8 cellular contexts compared by ENCODE assay signal in the genomic region with DNA sequence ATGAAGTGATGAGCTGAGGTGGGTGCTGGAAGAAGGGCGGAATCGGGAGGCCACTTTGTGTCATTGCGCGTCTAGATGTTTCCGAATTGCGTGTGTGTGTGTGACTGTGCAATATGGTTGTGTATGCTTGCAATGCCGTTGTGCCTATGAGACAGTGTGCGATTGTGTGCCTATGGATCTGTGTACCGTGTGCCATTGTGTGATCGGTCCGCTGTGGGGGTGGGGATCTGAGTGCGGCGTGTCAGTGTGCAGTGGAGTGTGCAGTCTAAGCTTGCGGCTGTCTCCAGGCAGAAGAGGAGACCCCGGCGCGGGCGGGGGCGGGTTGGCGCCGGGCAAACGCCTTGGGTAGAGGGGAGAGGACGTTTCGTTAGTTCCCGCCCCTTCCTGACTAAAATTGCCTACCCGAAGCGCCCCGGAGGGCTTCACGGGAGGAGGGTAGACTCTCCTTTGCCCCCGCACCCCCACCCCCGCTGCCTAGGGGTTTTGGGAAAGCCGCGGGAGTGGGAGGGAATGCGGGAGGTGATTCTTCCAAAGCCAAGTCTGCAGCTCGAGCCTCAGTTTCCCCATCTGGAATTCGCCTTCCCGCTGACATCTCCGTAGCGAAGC. TPM values are rescaled to one million over a fixed set of nuclear protein-coding genes. Genes with fewer than 3 reads are reported as not detected.
DNase-seq lines count a peak whose midpoint lies in the region; ATAC-seq and TF ChIP-seq lines count a peak whose summit lies in the region.

No MANE protein-coding gene starts in this region.

- intact Hi-C loops in Panc1 (cut with micrococcal nuclease; ENCODE audit: unreplicated experiment) (no loop called here), sciatic nerve (cut with DNase I) (no loop called here)

- CTCF ChIA-PET in Panc1 (lab: Charles Lee): interaction anchor here (0.6 to 1.7 kb wide), 4 partner anchors 8 to 290 kb away, joined by 3 to 5 read pairs (median 4); partner anchors contain the start of genes PCDHB14 and PCDHGB7

- H3K27me3 ChIP-seq in Panc1 (ENCODE audit: control insufficient read depth, insufficient read depth, low read length): no peaks in the 10 kb centered on the region
- H3K27me3 ChIP-seq in hepatocyte: no peaks in the 10 kb centered on the region

- POLR2A ChIA-PET in Panc1 (lab: Charles Lee): no interaction called here

- DNase-seq in Panc1 (ENCODE audit: low read depth, low spot score) (no peak), astrocyte of the hippocampus (ENCODE audit: low read depth, low spot score) (peak; percentile 63), hepatocyte (ENCODE audit: low spot score) (no peak), sciatic nerve (ENCODE audit: low spot score) (peak; percentile 70), NCI-H510A (lab: John Stamatoyannopoulos, UW) (no peak)

- H3K27ac ChIP-seq in Panc1 (ENCODE audit: low read length) (peak overlapping the region; percentile 79), hepatocyte (peak overlapping the region; percentile 97)

- H3K4me3 ChIP-seq in Panc1 (ENCODE audit: low read depth in 2 of 2, low read length in 2 of 2) (peak overlapping the region; percentile 22 to 46), hepatocyte (peak overlapping the region; percentile 39)

- H2AFZ ChIP-seq in hepatocyte: peak overlapping the region; percentile 54

- 5% methylated on average over 22 of the region's 39 CpGs for WGBS in hepatocyte (ENCODE audit: low lambda C conversion rate, missing lambda C conversion rate)

- no peaks in the 10 kb centered on the region for H3K9me2 ChIP-seq in hepatocyte (replicated peaks; ENCODE audit: insufficient read depth)

- H3K79me2 ChIP-seq in hepatocyte: peaks cover 2% of the 10 kb centered on the region

- peak overlapping the region; percentile 55 for H3K9ac ChIP-seq in ES-I3 (ENCODE audit: low read depth, low read length)

- ATAC-seq in Panc1 (peak; percentile 14; the same call in 1 of the 2 replicates), sciatic nerve (peak; percentile 22), HG03439 (IDR thresholded peaks at IDR 0.05; ENCODE audit: unreplicated experiment) (no peak), GM18520 (IDR thresholded peaks at IDR 0.05; ENCODE audit: unreplicated experiment) (no peak)

- no peaks in the 10 kb centered on the region for H4K20me1 ChIP-seq in hepatocyte (ENCODE audit: insufficient read depth, poor library complexity, severe bottlenecking)

- in situ Hi-C loops in Panc1 (cut with HindIII; ENCODE audit: low pct_unique_long_range_greater_than_20kb, low sequenced_read_pairs): no loop called here

- no peaks in the 10 kb centered on the region for H3K9me3 ChIP-seq in ES-I3 (ENCODE audit: control insufficient read depth, insufficient read depth, low read length)
- H3K9me3 ChIP-seq in Panc1 (ENCODE audit: control insufficient read depth, insufficient read depth, low read depth, low read length): no peaks in the 10 kb centered on the region
- no peaks in the 10 kb centered on the region for H3K9me3 ChIP-seq in hepatocyte (ENCODE audit: low read depth)

- H3K36me3 ChIP-seq in ES-I3 (ENCODE audit: insufficient read depth, low read length) (0 out of 2 replicates have a peak, but pooled peaks cover 4% of the 10 kb centered on the region), Panc1 (ENCODE audit: control insufficient read depth, insufficient read depth, low read length) (no peaks in the 10 kb centered on the region; the same call in 1 of the 2 replicates), hepatocyte (replicated peaks; ENCODE audit: insufficient read depth, low read depth) (no peaks in the 10 kb centered on the region)

- TF ChIP-seq CTCF in Panc1 (IDR thresholded peaks at IDR 0.05): no peak
- TF ChIP-seq CTCF in hepatocyte (IDR thresholded peaks at IDR 0.05; ENCODE audit: poor library complexity): no peak

- no TSS peak for BruUV-seq in Panc1 (replicated peaks; lab: Mats Ljungman, UMichigan)

- H3K4me1 ChIP-seq in ES-I3 (ENCODE audit: insufficient read depth, low read length) (peaks cover 32% of the 10 kb centered on the region), Panc1 (ENCODE audit: control insufficient read depth, insufficient read depth, low read length) (peaks cover 34% of the 10 kb centered on the region), hepatocyte (ENCODE audit: insufficient read depth) (peaks cover 35% of the 10 kb centered on the region)

- peak overlapping the region; percentile 94 for H3K4me2 ChIP-seq in hepatocyte

RNA-seq across cellular contexts. Expression of gene PCDHGC5, which starts 24.2 kb away (rescaled TPM):
- total RNA-seq in Panc1 (2021; ENCODE audit: unreplicated experiment): 0.36 TPM
- 0.15 TPM for polyA plus RNA-seq in Panc1 (2012; ENCODE audit: insufficient read length)
- 0.92 and 1.1 TPM in 2 replicates for total RNA-seq in hepatocyte
- polyA plus RNA-seq in hepatocyte: 0.16 TPM in 1 of 2 replicates, not detected in the other
- 3.8 TPM for total RNA-seq in sciatic nerve

RNA-seq across cellular contexts. Expression of gene PCDHGC4, which starts 28.3 kb away (rescaled TPM):
- total RNA-seq in Panc1 (2021; ENCODE audit: unreplicated experiment): 0.57 TPM
- polyA plus RNA-seq in Panc1 (2012; ENCODE audit: insufficient read length): 0.16 TPM
- total RNA-seq in hepatocyte: 0.44 and 1.5 TPM in 2 replicates
- 0.15 and 0.35 TPM in 2 replicates for polyA plus RNA-seq in hepatocyte
- 4.5 TPM for total RNA-seq in sciatic nerve

RNA-seq across cellular contexts. Expression of gene PCDHGC3, which starts 37.4 kb away (rescaled TPM):
- total RNA-seq in Panc1 (2021; ENCODE audit: unreplicated experiment): 54.1 TPM
- 56.9 TPM for polyA plus RNA-seq in Panc1 (2012; ENCODE audit: insufficient read length)
- total RNA-seq in hepatocyte: 16.9 and 18.9 TPM in 2 replicates
- polyA plus RNA-seq in hepatocyte: 35.8 and 40.8 TPM in 2 replicates
- 71.4 TPM for total RNA-seq in sciatic nerve

Comparison
In these comparisons a context has a peak if more than half of its experiments do, and no peak if none do; other contexts are left out.
1. ATAC-seq: peak in Panc1 (single experiment) and sciatic nerve (single experiment); none in HG03439 (single experiment) and GM18520 (single experiment).
2. DNase-seq: peak in astrocyte of the hippocampus (single experiment) and sciatic nerve (single experiment); none in Panc1 (single experiment), hepatocyte (single experiment) and NCI-H510A (single experiment).